1 cellular context compared by ENCODE assay signal in genomic region chr3:64449026-64449425, GRCh38.
TF ChIP-seq lines count a peak whose summit lies in the region.

No MANE protein-coding gene starts in this region.

TF ChIP-seq in IMR-90, 13 proteins besides CTCF, POLR2A, EP300 and RAD21:
- TF ChIP-seq ELK1 (IDR thresholded peaks at IDR 0.05; ENCODE audit: borderline replicate concordance, low read depth, low read length): no peak
- no peak for TF ChIP-seq BHLHE40 (IDR thresholded peaks at IDR 0.05; ENCODE audit: low read depth, low read length)
- TF ChIP-seq MAZ (IDR thresholded peaks at IDR 0.05; ENCODE audit: borderline replicate concordance, low read depth, low read length): no peak
- TF ChIP-seq RCOR1 (IDR thresholded peaks at IDR 0.05; ENCODE audit: insufficient replicate concordance, low read length): no peak
- no peak for TF ChIP-seq MAFK (IDR thresholded peaks at IDR 0.05; ENCODE audit: low read depth, low read length)
- no peak for TF ChIP-seq FOS (IDR thresholded peaks at IDR 0.05; ENCODE audit: low read depth, low read length)
- no peak for TF ChIP-seq CEBPB (IDR thresholded peaks at IDR 0.05; ENCODE audit: low read depth, low read length)
- no peak for TF ChIP-seq RFX5 (IDR thresholded peaks at IDR 0.05; ENCODE audit: low read depth, low read length)
- TF ChIP-seq CHD1 (IDR thresholded peaks at IDR 0.05; ENCODE audit: low read depth, low read length): no peak
- TF ChIP-seq USF2 (IDR thresholded peaks at IDR 0.05; ENCODE audit: low read depth, low read length): no peak
- no peak for TF ChIP-seq NFE2L2 (IDR thresholded peaks at IDR 0.05; ENCODE audit: low read depth, low read length)
- TF ChIP-seq SMC3 (IDR thresholded peaks at IDR 0.05; ENCODE audit: low read depth, low read length): no peak
- TF ChIP-seq MXI1 (IDR thresholded peaks at IDR 0.05; ENCODE audit: borderline replicate concordance, low read depth, low read length): no peak
